Comparison of ENCODE assay signal across 11 cellular contexts in the genomic region with DNA sequence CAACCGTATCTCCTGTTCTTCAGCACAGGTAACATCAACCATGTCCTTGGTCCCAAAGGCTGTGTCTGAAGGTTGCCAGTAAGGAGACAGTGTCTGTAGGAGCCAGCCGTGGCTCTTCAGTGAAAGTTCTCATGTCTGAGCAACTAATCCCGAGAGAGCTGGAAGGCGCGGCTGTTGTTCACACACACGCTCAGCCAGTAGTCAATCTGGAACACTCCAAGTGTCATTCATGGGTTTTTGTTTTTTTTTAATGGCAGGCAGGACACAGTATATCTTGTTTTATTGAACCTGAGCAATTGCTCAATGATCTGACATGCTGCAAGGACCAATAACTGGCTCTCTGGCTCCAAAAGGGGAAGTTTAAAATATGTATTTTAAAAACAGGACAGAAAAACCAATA. TPM values are rescaled to one million over a fixed set of nuclear protein-coding genes. Genes with fewer than 3 reads are reported as not detected.
DNase-seq lines count a peak whose midpoint lies in the region; ATAC-seq and TF ChIP-seq lines count a peak whose summit lies in the region.
"Had no signal": no experiment of that assay in that cellular context is flagged by ENCODE, and none has a peak within 500 bp of the region (broad histone marks: within the 10 kb centered on the region; RNA-seq: fewer than 3 reads in every experiment).

No MANE protein-coding gene starts in this region.

- no peak overlapping the region for H3K4me3 Mint-ChIP-seq in activated naive CD4-positive, alpha-beta T cell treated with anti-CD3 and anti-CD28 coated beads, Interleukin-2, amount 10 ng/mL, durations not matched to agents 7 days and 5 days
- H3K4me3 Mint-ChIP-seq: immature natural killer cell had no signal

- ATAC-seq in GM18867 (IDR thresholded peaks at IDR 0.05; ENCODE audit: unreplicated experiment) (peak; percentile 31), GM19452 (IDR thresholded peaks at IDR 0.05; ENCODE audit: unreplicated experiment) (peak; percentile 42), HG03097 (IDR thresholded peaks at IDR 0.05; ENCODE audit: low FRiP score, unreplicated experiment) (peak; percentile 32)

- no peak overlapping the region for H3K27ac ChIP-seq in adrenal gland

- no peaks in the 10 kb centered on the region for H3K9me3 ChIP-seq in adrenal gland (replicated peaks in 1 of 3)

- intact Hi-C loops in adrenal gland (cut with DNase I) = no loop called here

- H3K9me3 Mint-ChIP-seq in activated naive CD4-positive, alpha-beta T cell treated with anti-CD3 and anti-CD28 coated beads, Interleukin-2, amount 10 ng/mL, durations not matched to agents 7 days and 5 days = no peaks in the 10 kb centered on the region
- H3K9me3 Mint-ChIP-seq: immature natural killer cell had no signal

- H3K27me3 Mint-ChIP-seq in activated naive CD4-positive, alpha-beta T cell treated with anti-CD3 and anti-CD28 coated beads, Interleukin-2, amount 10 ng/mL, durations not matched to agents 7 days and 5 days = no peaks in the 10 kb centered on the region

- peak overlapping the region; percentile 33 for H3K27ac Mint-ChIP-seq in activated naive CD4-positive, alpha-beta T cell treated with anti-CD3 and anti-CD28 coated beads, Interleukin-2, amount 10 ng/mL, durations not matched to agents 7 days and 5 days

- TF ChIP-seq POLR2A in adrenal gland (IDR thresholded peaks at IDR 0.05) = no peak

- CTCF ChIA-PET in activated naive CD4-positive, alpha-beta T cell treated with anti-CD3 and anti-CD28 coated beads, Interleukin-2, amount 10 ng/mL, durations not matched to agents 7 days and 5 days (lab: Charles Lee) = no interaction called here

- no peaks in the 10 kb centered on the region for H3K4me1 ChIP-seq in adrenal gland (replicated peaks in 1 of 2)

- H3K36me3 ChIP-seq in adrenal gland (replicated peaks in 1 of 2) = no peaks in the 10 kb centered on the region

- DNase-seq in activated naive CD4-positive, alpha-beta T cell treated with anti-CD3 and anti-CD28 coated beads, Interleukin-2, amount 10 ng/mL, durations not matched to agents 7 days and 5 days = no peak
- no peak for DNase-seq in adrenal gland
- DNase-seq in RKO (ENCODE audit: low spot score) = no peak
- DNase-seq in COLO668 (lab: John Stamatoyannopoulos, UW; ENCODE audit: unreplicated experiment) = no peak
- DNase-seq: DMS79, immature natural killer cell, RPMI8226 had no signal

- 87 to 98% (median 92%) methylated on average over 5 to 6 of the region's 6 CpGs for WGBS in adrenal gland, 4 donors

- no peak overlapping the region for H3K4me3 ChIP-seq in adrenal gland
- H3K4me3 ChIP-seq: smooth muscle cell had no signal

- H3K4me1 Mint-ChIP-seq in activated naive CD4-positive, alpha-beta T cell treated with anti-CD3 and anti-CD28 coated beads, Interleukin-2, amount 10 ng/mL, durations not matched to agents 7 days and 5 days = peaks cover 22% of the 10 kb centered on the region

- peaks cover 21% of the 10 kb centered on the region for H3K36me3 Mint-ChIP-seq in activated naive CD4-positive, alpha-beta T cell treated with anti-CD3 and anti-CD28 coated beads, Interleukin-2, amount 10 ng/mL, durations not matched to agents 7 days and 5 days

- no peak for TF ChIP-seq CTCF in adrenal gland (IDR thresholded peaks at IDR 0.05)

- H3K27me3 ChIP-seq in adrenal gland = peaks cover 6% of the 10 kb centered on the region

RNA-seq across cellular contexts. Expression of a gene that starts 48.4 kb away (rescaled TPM):
- 10 to 100 TPM; 28.9 to 82.5 (median 64.4) TPM for total RNA-seq in adrenal gland
- 10 to 100 TPM; 49.9 to 73.5 (median 70.5) TPM for polyA plus RNA-seq in adrenal gland
- polyA plus RNA-seq: immature natural killer cell, smooth muscle cell had no signal
